ENCODE assay signal across 30 cellular contexts in the genomic region with DNA sequence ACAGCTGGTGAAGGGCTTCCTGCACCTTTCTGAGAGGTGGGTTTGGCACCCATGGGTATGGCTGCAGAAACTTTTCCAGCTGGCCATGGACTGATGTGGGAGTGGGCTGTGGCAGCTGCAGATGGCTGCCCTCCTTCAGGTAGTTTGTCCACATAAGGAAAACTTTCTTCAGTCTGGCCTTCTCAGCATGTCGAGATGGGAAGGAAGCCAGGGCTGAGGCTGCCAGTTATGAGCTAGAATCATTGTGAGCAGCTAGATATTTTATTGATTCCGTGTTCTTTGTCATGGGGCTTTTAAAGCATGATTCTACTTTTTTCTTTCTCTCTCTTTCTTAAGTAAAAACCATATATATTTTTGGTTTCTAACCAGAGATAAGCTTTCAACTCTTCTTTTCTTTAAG. TPM values are rescaled to one million over a fixed set of nuclear protein-coding genes. Genes with fewer than 3 reads are reported as not detected.
"Had no signal": no experiment of that assay in that cellular context is flagged by ENCODE, and none has a peak within 500 bp of the region (broad histone marks: within the 10 kb centered on the region; RNA-seq: fewer than 3 reads in every experiment).

No MANE protein-coding gene starts in this region.

- H3K27ac ChIP-seq: coronary artery, esophagus squamous epithelium, gastrocnemius medialis, ovary, right atrium auricular region, sigmoid colon, suprapubic skin, transverse colon, vagina had no signal

- H3K4me1 Mint-ChIP-seq: stimulated activated naive B cell treated with anti-CD40 and anti-IgM and Interleukin-4, amounts not matched to agents 10 μg/mL and 1 μg/mL and 100 μg/mL, for 72 hours had no signal

- H3K9me3 Mint-ChIP-seq: central memory CD8-positive, alpha-beta T cell; natural killer cell; stimulated activated naive B cell treated with anti-CD40 and anti-IgM and Interleukin-4, amounts not matched to agents 10 μg/mL and 1 μg/mL and 100 μg/mL, for 72 hours; stimulated activated naive CD8-positive, alpha-beta T cell treated with anti-CD3 and anti-CD28 coated beads, Interleukin-15, Interleukin-2, amounts not matched to agents 100 ng/mL and 50 ng/mL, for 24 hours had no signal

- H3K36me3 ChIP-seq: ovary had no signal

- H3K27me3 ChIP-seq: esophagus squamous epithelium, gastrocnemius medialis, ovary, right atrium auricular region, sigmoid colon, suprapubic skin, transverse colon, vagina had no signal

- H3K4me3 ChIP-seq: coronary artery, esophagus squamous epithelium, gastrocnemius medialis, ovary, right atrium auricular region, sigmoid colon, suprapubic skin, transverse colon, vagina had no signal

- H3K27ac Mint-ChIP-seq: natural killer cell; stimulated activated naive B cell treated with anti-CD40 and anti-IgM and Interleukin-4, amounts not matched to agents 10 μg/mL and 1 μg/mL and 100 μg/mL, for 72 hours had no signal

- DNase-seq: effector memory CD4-positive, alpha-beta T cell; esophagus squamous epithelium; foreskin fibroblast; gastrocnemius medialis; kidney; mesenchymal stem cell; natural killer cell; occipital lobe; ovary; sigmoid colon; stimulated activated CD4-positive, alpha-beta T cell treated with anti-CD3 and anti-CD28 coated beads, Interleukin-4, amount 100 ng/mL, for 4 hours; stimulated activated naive B cell treated with anti-CD40 and anti-IgM and Interleukin-4, amounts not matched to agents 10 μg/mL and 1 μg/mL and 100 μg/mL, for 72 hours; transverse colon had no signal

- H3K4me3 Mint-ChIP-seq: central memory CD8-positive, alpha-beta T cell; natural killer cell; stimulated activated naive B cell treated with anti-CD40 and anti-IgM and Interleukin-4, amounts not matched to agents 10 μg/mL and 1 μg/mL and 100 μg/mL, for 72 hours; stimulated activated naive CD8-positive, alpha-beta T cell treated with anti-CD3 and anti-CD28 coated beads, Interleukin-15, Interleukin-2, amounts not matched to agents 100 ng/mL and 50 ng/mL, for 24 hours had no signal

- H3K27me3 Mint-ChIP-seq: central memory CD8-positive, alpha-beta T cell; stimulated activated naive B cell treated with anti-CD40 and anti-IgM and Interleukin-4, amounts not matched to agents 10 μg/mL and 1 μg/mL and 100 μg/mL, for 72 hours; stimulated activated naive CD8-positive, alpha-beta T cell treated with anti-CD3 and anti-CD28 coated beads, Interleukin-15, Interleukin-2, amounts not matched to agents 100 ng/mL and 50 ng/mL, for 24 hours had no signal

- H3K4me1 ChIP-seq: esophagus squamous epithelium, gastrocnemius medialis, right atrium auricular region, sigmoid colon, suprapubic skin, transverse colon, vagina had no signal

- ATAC-seq: gastrocnemius medialis; left lobe of liver; natural killer cell; stimulated activated naive B cell treated with anti-CD40 and anti-IgM and Interleukin-4, amounts not matched to agents 10 μg/mL and 1 μg/mL and 100 μg/mL, for 72 hours had no signal

- H3K9me3 ChIP-seq: esophagus squamous epithelium, gastrocnemius medialis, ovary, right atrium auricular region, sigmoid colon, suprapubic skin, transverse colon, vagina had no signal

RNA-seq across cellular contexts. Expression of gene NKX2-4, which starts 16.6 kb away (rescaled TPM):
- total RNA-seq: dermis blood vessel endothelial cell, endothelial cell of umbilical vein, epithelial cell of proximal tubule, esophagus squamous epithelium, gastrocnemius medialis, glomerular endothelial cell, kidney, left lobe of liver, liver, lung microvascular endothelial cell, natural killer cell, occipital lobe, ovary, posterior vena cava, right atrium auricular region, sigmoid colon, skeletal muscle tissue, suprapubic skin, transverse colon, ureter, vagina had no signal
- polyA plus RNA-seq: endothelial cell of umbilical vein, liver, neural cell, ovary, sigmoid colon had no signal
